26 cellular contexts compared by ENCODE assay signal in the genomic region with DNA sequence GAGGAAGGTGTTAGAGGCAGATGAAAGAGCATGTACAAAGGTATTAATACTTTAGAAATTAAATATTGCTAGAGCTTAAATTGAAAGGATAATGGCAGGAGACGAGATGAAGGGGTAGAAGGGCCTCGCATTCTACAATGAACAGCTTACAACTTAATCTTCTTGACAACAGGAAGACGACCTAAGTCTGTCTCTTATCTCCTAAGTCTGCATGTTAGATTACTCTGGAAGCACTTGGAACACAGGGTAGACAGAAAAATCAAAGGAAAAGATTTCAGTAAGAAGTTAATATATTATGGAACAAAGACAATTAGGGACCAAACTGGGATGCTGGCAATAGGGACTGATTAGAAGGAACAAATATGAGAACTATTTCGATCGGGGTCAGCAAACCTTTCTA.
"Had no signal": no experiment of that assay in that cellular context is flagged by ENCODE, and none has a peak within 500 bp of the region (broad histone marks: within the 10 kb centered on the region; RNA-seq: fewer than 3 reads in every experiment).

No MANE protein-coding gene starts in this region.

- DNase-seq: hypothalamus; immature natural killer cell; left ventricle myocardium inferior; naive B cell; natural killer cell; nucleus accumbens; pancreas; posterior cingulate gyrus; retina; right cardiac atrium; sigmoid colon; small intestine; spleen; stimulated activated CD4-positive, alpha-beta T cell treated with anti-CD3 and anti-CD28 coated beads, Interleukin-4, amount 100 ng/mL, for 24 hours; stimulated activated naive CD4-positive, alpha-beta T cell; tibial artery; trophoblast cell; upper lobe of right lung had no signal

- H3K27me3 ChIP-seq: pancreas, sigmoid colon, spleen, suprapubic skin, tibial artery, upper lobe of right lung had no signal

- H3K4me1 ChIP-seq: left ventricle myocardium inferior, pancreas, prostate gland, sigmoid colon, spleen, suprapubic skin, tibial artery, upper lobe of right lung had no signal

- H3K4me1 Mint-ChIP-seq: immature natural killer cell; naive B cell; natural killer cell; stimulated activated effector memory CD8-positive, alpha-beta T cell treated with anti-CD3 and anti-CD28 coated beads, Interleukin-12 subunit alpha, Interleukin-12 subunit beta, amount 100 ng/mL, for 72 hours had no signal

- H3K9me3 ChIP-seq: left ventricle myocardium inferior, pancreas, prostate gland, sigmoid colon, spleen, suprapubic skin, thoracic aorta, tibial artery, upper lobe of right lung had no signal

- H3K36me3 ChIP-seq: prostate gland had no signal

- H3K36me3 Mint-ChIP-seq: natural killer cell had no signal

- H3K27ac Mint-ChIP-seq: immature natural killer cell; naive B cell; natural killer cell; stimulated activated effector memory CD8-positive, alpha-beta T cell treated with anti-CD3 and anti-CD28 coated beads, Interleukin-12 subunit alpha, Interleukin-12 subunit beta, amount 100 ng/mL, for 72 hours; stimulated activated naive CD8-positive, alpha-beta T cell treated with anti-CD3 and anti-CD28 coated beads, Interleukin-15, Interleukin-2, amounts not matched to agents 100 ng/mL and 50 ng/mL, for 24 hours had no signal

- H3K4me3 Mint-ChIP-seq: immature natural killer cell; naive B cell; natural killer cell; stimulated activated effector memory CD8-positive, alpha-beta T cell treated with anti-CD3 and anti-CD28 coated beads, Interleukin-12 subunit alpha, Interleukin-12 subunit beta, amount 100 ng/mL, for 72 hours; stimulated activated naive CD8-positive, alpha-beta T cell treated with anti-CD3 and anti-CD28 coated beads, Interleukin-15, Interleukin-2, amounts not matched to agents 100 ng/mL and 50 ng/mL, for 24 hours had no signal

- H3K27ac ChIP-seq: left ventricle myocardium inferior, pancreas, prostate gland, sigmoid colon, spleen, suprapubic skin, thoracic aorta, tibial artery, upper lobe of right lung had no signal

- H3K27me3 Mint-ChIP-seq: naive B cell; stimulated activated naive CD8-positive, alpha-beta T cell treated with anti-CD3 and anti-CD28 coated beads, Interleukin-15, Interleukin-2, amounts not matched to agents 100 ng/mL and 50 ng/mL, for 24 hours had no signal

- H3K9me3 Mint-ChIP-seq: immature natural killer cell; naive B cell; natural killer cell; stimulated activated effector memory CD8-positive, alpha-beta T cell treated with anti-CD3 and anti-CD28 coated beads, Interleukin-12 subunit alpha, Interleukin-12 subunit beta, amount 100 ng/mL, for 72 hours; stimulated activated naive CD8-positive, alpha-beta T cell treated with anti-CD3 and anti-CD28 coated beads, Interleukin-15, Interleukin-2, amounts not matched to agents 100 ng/mL and 50 ng/mL, for 24 hours had no signal

- ATAC-seq: natural killer cell; pancreas; right cardiac atrium; stimulated activated effector memory CD8-positive, alpha-beta T cell treated with anti-CD3 and anti-CD28 coated beads, Interleukin-12 subunit alpha, Interleukin-12 subunit beta, amount 100 ng/mL, for 72 hours; upper lobe of right lung had no signal

- FAIRE-seq: islet of Langerhans, pancreas, urothelium cell line had no signal

- H3K4me3 ChIP-seq: left ventricle myocardium inferior, lung, pancreas, prostate gland, sigmoid colon, spleen, suprapubic skin, thoracic aorta, tibial artery, upper lobe of right lung had no signal
